1 cellular context compared by ENCODE assay signal in the genomic region with DNA sequence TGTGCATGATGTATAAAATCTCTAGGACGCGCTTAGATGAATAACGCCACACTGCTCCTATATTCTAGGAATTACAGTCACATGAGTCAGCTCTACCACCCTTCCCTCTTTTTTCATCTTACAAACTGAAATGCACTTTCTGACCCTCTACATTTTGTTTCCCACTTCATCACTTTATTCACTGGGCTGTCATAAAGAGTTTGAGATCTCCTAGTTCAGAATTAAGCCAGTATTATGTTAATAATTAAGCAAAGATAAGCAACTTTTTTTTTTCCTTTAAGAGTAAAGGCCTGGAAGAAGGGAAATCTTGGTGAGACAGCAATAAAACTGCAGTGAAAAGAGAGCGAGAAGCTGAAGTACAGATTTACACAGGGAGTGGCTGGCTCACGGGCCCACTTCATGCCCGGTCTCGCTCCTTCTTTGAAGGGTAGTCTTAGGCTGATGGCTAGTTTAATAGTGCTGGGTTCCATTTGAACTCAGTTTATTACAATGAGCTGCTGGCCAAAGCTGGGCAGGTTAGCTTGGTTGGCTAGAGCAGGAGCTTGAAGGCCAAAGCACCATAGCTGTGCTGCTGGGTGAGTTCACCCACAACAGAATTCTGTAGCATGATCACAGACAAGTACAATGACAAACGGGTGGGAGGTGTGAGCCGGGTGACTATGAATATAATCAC.
TF ChIP-seq lines count a peak whose summit lies in the region.

No MANE protein-coding gene starts in this region.

TF ChIP-seq in A549, 52 proteins besides CTCF, POLR2A, EP300 and RAD21 (continued from another document):
- TF ChIP-seq HMGXB4 (CRISPR knock-in tag; IDR thresholded peaks at IDR 0.05; ENCODE audit: borderline replicate concordance) (no peak), FOSB (CRISPR knock-in tag; IDR thresholded peaks at IDR 0.05) (no peak), RCOR1 (IDR thresholded peaks at IDR 0.05; ENCODE audit: low read depth, low read length) (no peak), EHF (CRISPR knock-in tag; IDR thresholded peaks at IDR 0.05) (no peak), ZSCAN20 (CRISPR knock-in tag; IDR thresholded peaks at IDR 0.05) (no peak), KDM5A (IDR thresholded peaks at IDR 0.05) (no peak), GATA3 (IDR thresholded peaks at IDR 0.05; ENCODE audit: borderline replicate concordance) (peak; percentile 61; the same call in 1 of the 2 replicates), CBX2 (IDR thresholded peaks at IDR 0.05; ENCODE audit: borderline replicate concordance, low read depth) (no peak), CHD2 (IDR thresholded peaks at IDR 0.05; ENCODE audit: low read length, partially characterized antibody) (no peak), EHMT2 (IDR thresholded peaks at IDR 0.05; ENCODE audit: low read depth) (no peak), PBX3 (IDR thresholded peaks at IDR 0.05) (no peak), HOXA7 (CRISPR knock-in tag; IDR thresholded peaks at IDR 0.05) (no peak), CBX8 (IDR thresholded peaks at IDR 0.05) (no peak), HOXB13 (CRISPR knock-in tag; IDR thresholded peaks at IDR 0.05; ENCODE audit: low read depth) (no peak), RARB (CRISPR knock-in tag; IDR thresholded peaks at IDR 0.05) (no peak)
- TF ChIP-seq, protein P1, sequence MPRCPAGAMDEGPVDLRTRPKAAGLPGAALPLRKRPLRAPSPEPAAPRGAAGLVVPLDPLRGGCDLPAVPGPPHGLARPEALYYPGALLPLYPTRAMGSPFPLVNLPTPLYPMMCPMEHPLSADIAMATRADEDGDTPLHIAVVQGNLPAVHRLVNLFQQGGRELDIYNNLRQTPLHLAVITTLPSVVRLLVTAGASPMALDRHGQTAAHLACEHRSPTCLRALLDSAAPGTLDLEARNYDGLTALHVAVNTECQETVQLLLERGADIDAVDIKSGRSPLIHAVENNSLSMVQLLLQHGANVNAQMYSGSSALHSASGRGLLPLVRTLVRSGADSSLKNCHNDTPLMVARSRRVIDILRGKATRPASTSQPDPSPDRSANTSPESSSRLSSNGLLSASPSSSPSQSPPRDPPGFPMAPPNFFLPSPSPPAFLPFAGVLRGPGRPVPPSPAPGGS (IDR thresholded peaks at IDR 0.05) = no peak
- TF ChIP-seq, protein P2, sequence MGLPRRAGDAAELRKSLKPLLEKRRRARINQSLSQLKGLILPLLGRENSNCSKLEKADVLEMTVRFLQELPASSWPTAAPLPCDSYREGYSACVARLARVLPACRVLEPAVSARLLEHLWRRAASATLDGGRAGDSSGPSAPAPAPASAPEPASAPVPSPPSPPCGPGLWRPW (IDR thresholded peaks at IDR 0.05) = no peak
